1 cellular context compared by ENCODE assay signal in genomic region chr19:50898018-50898417, GRCh38.
TF ChIP-seq lines count a peak whose summit lies in the region.

No MANE protein-coding gene starts in this region.

TF ChIP-seq in A549, 52 proteins besides CTCF, POLR2A, EP300 and RAD21:
- TF ChIP-seq HOXB13 (CRISPR knock-in tag; IDR thresholded peaks at IDR 0.05; ENCODE audit: low read depth) = no peak
- peak; percentile 47 for TF ChIP-seq ZFP36 (IDR thresholded peaks at IDR 0.05; ENCODE audit: borderline replicate concordance, partially characterized antibody)
